27 cellular contexts compared by ENCODE assay signal in the genomic region with DNA sequence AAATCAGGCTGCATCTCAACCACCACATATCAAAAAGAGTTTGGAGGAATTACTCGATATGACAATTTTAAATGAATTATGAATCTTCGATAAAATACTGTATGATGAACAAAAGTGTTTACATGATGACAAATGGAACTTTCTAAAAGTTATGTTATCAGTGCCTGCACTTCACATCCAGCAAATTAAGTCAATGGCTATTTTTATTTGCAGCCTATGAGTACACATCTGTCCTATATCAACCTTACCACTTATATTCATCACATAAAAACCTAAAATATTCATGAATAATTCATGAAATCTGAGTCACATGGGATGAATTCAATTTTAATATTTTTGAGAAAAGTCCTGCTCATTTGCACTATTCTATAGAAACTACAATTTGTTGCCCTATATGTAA.
"Had no signal": no experiment of that assay in that cellular context is flagged by ENCODE, and none has a peak within 500 bp of the region (broad histone marks: within the 10 kb centered on the region; RNA-seq: fewer than 3 reads in every experiment).

No MANE protein-coding gene starts in this region.

- H3K9me3 ChIP-seq: adrenal gland, body of pancreas, gastrocnemius medialis had no signal

- H3K4me3 ChIP-seq: adrenal gland, body of pancreas, coronary artery, dorsolateral prefrontal cortex, gastrocnemius medialis had no signal

- H3K27me3 ChIP-seq: adrenal gland, body of pancreas, dorsolateral prefrontal cortex, foreskin keratinocyte, gastrocnemius medialis had no signal

- ATAC-seq: activated CD4-positive, alpha-beta T cell treated with anti-CD3 and anti-CD28 coated beads for 36 hours; activated CD8-positive, alpha-beta memory T cell treated with anti-CD3 and anti-CD28 coated beads, Interleukin-2, amount 10 ng/mL, durations not matched to agents 7 days and 5 days; activated CD8-positive, alpha-beta T cell treated with anti-CD3 and anti-CD28 coated beads, Interleukin-2, amount 10 ng/mL, durations not matched to agents 7 days and 5 days; activated naive CD8-positive, alpha-beta T cell treated with anti-CD3 and anti-CD28 coated beads, Interleukin-2, amount 50 U/mL, for 24 hours; body of pancreas; esophagus mucosa; foreskin keratinocyte; gastrocnemius medialis had no signal

- H3K4me1 ChIP-seq: adrenal gland, body of pancreas, foreskin keratinocyte, gastrocnemius medialis had no signal

- H3K27ac ChIP-seq: adrenal gland, body of pancreas, coronary artery, foreskin keratinocyte, gastrocnemius medialis had no signal

- DNase-seq: activated CD4-positive, alpha-beta memory T cell treated with anti-CD3 and anti-CD28 coated beads for 36 hours; activated CD4-positive, alpha-beta T cell treated with anti-CD3 and anti-CD28 coated beads for 36 hours; activated CD4-positive, alpha-beta T cell treated with anti-CD3 and anti-CD28 coated beads, Interleukin-2, amount 10 ng/mL, durations not matched to agents 24 days and 14 days; activated CD4-positive, CD25-positive, alpha-beta regulatory T cell; activated CD4-positive, CD25-positive, alpha-beta regulatory T cell treated with anti-CD3 and anti-CD28 coated beads, Interleukin-2, amount 50 U/mL, for 72 hours; activated CD8-positive, alpha-beta memory T cell treated with anti-CD3 and anti-CD28 coated beads, Interleukin-2, amount 10 ng/mL, durations not matched to agents 7 days and 5 days; activated CD8-positive, alpha-beta memory T cell treated with anti-CD3 and anti-CD28 coated beads, Interleukin-2, amount 50 U/mL, for 4 hours; activated CD8-positive, alpha-beta T cell treated with anti-CD3 and anti-CD28 coated beads, Interleukin-2, amount 10 ng/mL, durations not matched to agents 7 days and 5 days; activated effector memory CD4-positive, alpha-beta T cell treated with anti-CD3 and anti-CD28 coated beads, Interleukin-2, amount 50 U/mL, for 16 hours; activated naive CD4-positive, alpha-beta T cell treated with anti-CD3 and anti-CD28 coated beads for 36 hours; activated naive CD8-positive, alpha-beta T cell treated with anti-CD3 and anti-CD28 coated beads for 36 hours; activated naive CD8-positive, alpha-beta T cell treated with anti-CD3 and anti-CD28 coated beads, Interleukin-2, amount 50 U/mL, for 24 hours; activated T-cell treated with anti-CD3 and anti-CD28 coated beads, Interleukin-2, amount 50 U/mL, for 1 hour; activated T-cell treated with anti-CD3 and anti-CD28 coated beads, Interleukin-2, amount 50 U/mL, for 48 hours; adrenal gland; amygdala; aorta; body of pancreas; dorsolateral prefrontal cortex; effector memory CD4-positive, alpha-beta T cell; endodermal cell; foreskin keratinocyte; gastrocnemius medialis; glutamatergic neuron; T-helper 2 cell had no signal

- H3K36me3 ChIP-seq: adrenal gland had no signal
